8 cellular contexts compared by ENCODE assay signal in the genomic region with DNA sequence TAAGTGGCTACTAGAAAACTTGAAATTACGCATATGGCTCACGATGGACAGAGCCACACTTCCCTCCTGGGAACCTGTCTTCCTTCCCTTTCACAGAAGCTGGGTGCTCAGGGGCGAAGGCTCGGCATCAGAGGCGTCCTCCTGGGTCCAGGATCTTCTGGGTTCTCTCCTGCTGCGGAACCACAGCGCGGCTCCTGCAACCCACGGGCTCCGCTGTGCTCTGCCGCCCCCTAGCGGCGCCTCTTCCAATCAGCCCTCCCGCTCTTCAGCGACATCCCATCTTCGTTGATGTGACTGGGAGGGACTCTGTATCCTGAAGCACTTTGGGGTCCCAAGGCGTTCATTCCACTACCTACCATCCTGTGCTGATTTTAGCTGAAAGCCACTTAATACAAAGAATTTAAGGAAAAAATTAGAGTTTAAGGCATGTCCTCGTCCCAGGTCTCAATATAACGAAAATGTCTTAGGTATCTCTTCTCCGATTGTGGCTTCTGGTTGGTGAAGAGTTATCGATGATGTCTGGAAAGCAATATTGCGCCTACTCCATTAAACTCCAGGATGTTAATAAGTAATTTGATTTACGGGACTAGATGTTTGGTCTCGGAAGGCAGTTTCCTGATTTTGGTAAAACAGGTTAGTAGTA. TPM values are rescaled to one million over a fixed set of nuclear protein-coding genes. Genes with fewer than 3 reads are reported as not detected.
A peak's percentile ranks its signal among the peaks of the same experiment; 100 is the strongest.
DNase-seq lines count a peak whose midpoint lies in the region; ATAC-seq and TF ChIP-seq lines count a peak whose summit lies in the region.

No MANE protein-coding gene starts in this region.

- intact Hi-C loops in ovary (cut with DNase I): loop anchor here (1.0 to 10.0 kb wide), 7 partner anchors 52 to 148 kb away; a partner anchor contains a TSS

- no peaks in the 10 kb centered on the region for H3F3A ChIP-seq in MM.1S (ENCODE audit: insufficient read depth, low read length)

- H3K4me1 ChIP-seq in DND-41 (ENCODE audit: insufficient read depth, low read length) (peaks cover 11% of the 10 kb centered on the region), MM.1S (ENCODE audit: low read length) (peaks cover 4% of the 10 kb centered on the region), ovary (ENCODE audit: insufficient read depth) (no peaks in the 10 kb centered on the region)

- no peak for TF ChIP-seq POLR2A in ovary (IDR thresholded peaks at IDR 0.05)

- WGBS in ovary, 3 donors: 18 to 23% (median 22%) methylated on average over 24 of the region's 24 CpGs

- H3K36me3 ChIP-seq in DND-41 (ENCODE audit: insufficient read depth, low read length) (no peaks in the 10 kb centered on the region), MM.1S (replicated peaks; ENCODE audit: insufficient read depth, low read length) (no peaks in the 10 kb centered on the region), ovary (no peaks in the 10 kb centered on the region)

- peaks cover 4% of the 10 kb centered on the region for H3K9me3 Mint-ChIP-seq in type B pancreatic cell

- H3K4me1 Mint-ChIP-seq in type B pancreatic cell (ENCODE audit: unreplicated experiment): peaks cover 22% of the 10 kb centered on the region

- no peaks in the 10 kb centered on the region for H3K9me3 ChIP-seq in DND-41 (ENCODE audit: insufficient read depth, low read length, severe bottlenecking)
- no peaks in the 10 kb centered on the region for H3K9me3 ChIP-seq in MM.1S (replicated peaks; ENCODE audit: insufficient read depth, low read length)
- H3K9me3 ChIP-seq in ovary: no peaks in the 10 kb centered on the region

- peak; percentile 98 for TF ChIP-seq CTCF in DND-41 (IDR thresholded peaks at IDR 0.05; ENCODE audit: borderline replicate concordance, extremely low read depth, low read length, poor library complexity, severe bottlenecking)
- peak; percentile 95 for TF ChIP-seq CTCF in MM.1S (IDR thresholded peaks at IDR 0.05; ENCODE audit: low read length)
- peak; percentile 91 to 94 (median 91) for TF ChIP-seq CTCF in ovary (IDR thresholded peaks at IDR 0.05)
- peak; percentile 99 for TF ChIP-seq CTCF in type B pancreatic cell (conservative IDR thresholded peaks at IDR 0.05)

- DNase-seq in DND-41 (peak; percentile 79), MM.1S (peak; percentile 58), SKM-1 (lab: John Stamatoyannopoulos, UW; ENCODE audit: unreplicated experiment) (peak; percentile 50), germinal center (ENCODE audit: low spot score) (peak; percentile 81), ovary (peak; percentile 68 to 88 (median 82)), type B pancreatic cell (ENCODE audit: extremely low spot score, unreplicated experiment) (peak; percentile 77)
- peak; percentile 80 for DNase-seq in activated naive CD4-positive, alpha-beta T cell treated with Interleukin-2 at 50 U/mL for 16 hours

- H3K9ac ChIP-seq in DND-41 (ENCODE audit: low read depth, low read length): peak overlapping the region; percentile 30; the same call in 1 of the 2 replicates
- H3K9ac ChIP-seq in MM.1S (ENCODE audit: low read length): no peak overlapping the region

- no peak for TF ChIP-seq EP300 in ovary (IDR thresholded peaks at IDR 0.05)

- peak; percentile 94 for ATAC-seq in DND-41 (ENCODE audit: insufficient read depth, low read depth)
- no peak for ATAC-seq in GM21717 (IDR thresholded peaks at IDR 0.05; ENCODE audit: unreplicated experiment)

- H3K4me3 Mint-ChIP-seq in type B pancreatic cell: peak overlapping the region; percentile 28

- H3K4me3 ChIP-seq in DND-41 (ENCODE audit: low read depth in 1 of 2, low read length in 2 of 2): peak overlapping the region in 1 of 2 experiments; percentile 27; a peak in 1 of 4 replicates
- H3K4me3 ChIP-seq in MM.1S (ENCODE audit: low read length): no peak overlapping the region
- no peak overlapping the region for H3K4me3 ChIP-seq in ovary

- H3K27me3 ChIP-seq in DND-41 (ENCODE audit: insufficient read depth, low read length, poor library complexity) (no peaks in the 10 kb centered on the region), MM.1S (replicated peaks; ENCODE audit: insufficient read depth, low read length) (peaks cover 20% of the 10 kb centered on the region), ovary (no peaks in the 10 kb centered on the region)

- H3K4me2 ChIP-seq in DND-41 (ENCODE audit: insufficient read depth, low read length) (peak overlapping the region; percentile 59), MM.1S (ENCODE audit: low read depth, low read length) (peak overlapping the region; percentile 29; the same call in 1 of the 2 replicates)

- H3K79me2 ChIP-seq in DND-41 (ENCODE audit: insufficient read depth, low read length) (no peaks in the 10 kb centered on the region), MM.1S (ENCODE audit: low read length) (no peaks in the 10 kb centered on the region)

- H3K36me3 Mint-ChIP-seq in type B pancreatic cell: no peaks in the 10 kb centered on the region

- no peaks in the 10 kb centered on the region for H3K27me3 Mint-ChIP-seq in type B pancreatic cell

- no peaks in the 10 kb centered on the region for H3K9me2 ChIP-seq in MM.1S (replicated peaks; ENCODE audit: insufficient read depth, low read length)

- H4K20me1 ChIP-seq in DND-41 (ENCODE audit: insufficient read depth, low read length) (no peaks in the 10 kb centered on the region), MM.1S (ENCODE audit: insufficient read depth, low read length) (no peaks in the 10 kb centered on the region)

- H3K27ac ChIP-seq in DND-41 (ENCODE audit: low read length): peak overlapping the region; percentile 50
- no peak overlapping the region for H3K27ac ChIP-seq in MM.1S (ENCODE audit: low read length)
- no peak overlapping the region for H3K27ac ChIP-seq in ovary

- H2AFZ ChIP-seq in DND-41 (ENCODE audit: low read depth, low read length) (peak overlapping the region; percentile 84), MM.1S (ENCODE audit: low read length) (0 out of 2 replicates have a peak overlapping the region, but pooled peaks have one; percentile 33)

- peak overlapping the region; percentile 62 for H3K27ac Mint-ChIP-seq in type B pancreatic cell

RNA-seq across cellular contexts. Expression of a gene that starts 14.8 kb away (rescaled TPM):
- total RNA-seq in ovary (1,000 to 10,000 TPM; 4,127 to 7,276 (median 5,342) TPM), type B pancreatic cell (ENCODE audit: low replicate concordance) (3,170 and 3,442 TPM in 2 replicates)
- 1,000 to 10,000 TPM; 3,268 to 7,073 TPM for polyA plus RNA-seq in ovary

RNA-seq across cellular contexts. Expression of a gene that starts 33.1 kb away (rescaled TPM):
- total RNA-seq in ovary (10 to 100 TPM; 16.5 to 68.0 (median 30.6) TPM), type B pancreatic cell (ENCODE audit: low replicate concordance) (32.7 and 32.8 TPM in 2 replicates)
- 10 to 100 TPM; 15.2 to 27.2 TPM for polyA plus RNA-seq in ovary

RNA-seq across cellular contexts. Expression of a gene that starts 48.4 kb away (rescaled TPM):
- total RNA-seq in ovary: 1 to 10 TPM in 1 of 7 donors, under 1 TPM in 4, not detected in 2; 0.13 to 1.1 (median 0.34) TPM
- under 1 TPM; 0.07 to 0.35 TPM for polyA plus RNA-seq in ovary
- 0.67 and 1.6 TPM in 2 replicates for total RNA-seq in type B pancreatic cell (ENCODE audit: low replicate concordance)
